Comparison of ENCODE assay signal across 9 cellular contexts in the genomic region with DNA sequence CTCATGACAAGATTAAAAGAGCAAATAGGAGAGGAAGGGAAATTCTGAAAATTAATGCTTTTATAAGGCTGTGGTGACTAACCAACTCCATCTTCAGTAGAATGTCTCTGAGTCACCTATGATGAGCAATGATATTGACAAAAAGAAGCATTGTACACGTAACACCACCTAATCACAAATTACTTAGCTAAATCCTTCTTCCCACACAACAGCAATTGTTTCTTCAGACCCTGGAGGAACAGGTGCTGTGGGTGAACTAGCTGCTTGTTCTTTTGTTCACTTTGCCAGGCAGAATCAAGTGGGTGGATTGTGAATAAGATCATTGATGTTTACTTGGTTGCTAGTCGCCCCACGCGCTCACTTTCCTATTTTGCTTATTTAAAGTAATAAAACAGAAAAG.
DNase-seq lines count a peak whose midpoint lies in the region; ATAC-seq and TF ChIP-seq lines count a peak whose summit lies in the region.
"Had no signal": no experiment of that assay in that cellular context is flagged by ENCODE, and none has a peak within 500 bp of the region (broad histone marks: within the 10 kb centered on the region; RNA-seq: fewer than 3 reads in every experiment).

No MANE protein-coding gene starts in this region.

- POLR2A ChIA-PET in SK-N-SH (lab: Yijun Ruan, JAX), result no interaction called here

- WGBS in SK-N-SH (ENCODE audit: low lambda C conversion rate), result 77% methylated on average over 4 of the region's 4 CpGs

- H3K4me3 ChIP-seq in SK-N-SH (ENCODE audit: low read depth in 2 of 2, low read length in 1 of 2) (0 out of 4 replicates have a peak overlapping the region, but pooled peaks of 1 of the 2 experiments have one; percentile 36), Karpas-422 (ENCODE audit: low read length) (no peak overlapping the region)

- TF ChIP-seq CTCF in SK-N-SH (IDR thresholded peaks at IDR 0.05) (no peak), foreskin keratinocyte (conservative IDR thresholded peaks at IDR 0.05) (no peak), progenitor cell of endocrine pancreas (IDR thresholded peaks at IDR 0.05; ENCODE audit: unreplicated experiment) (no peak)

- H3K36me3 ChIP-seq in SK-N-SH (replicated peaks in 1 of 2; ENCODE audit: control insufficient read depth in 1 of 2, insufficient read depth in 2 of 2, low read length in 1 of 2) (peaks cover 0 to 8% of the 10 kb centered on the region in 2 experiments), Karpas-422 (ENCODE audit: insufficient read depth, low read length) (no peaks in the 10 kb centered on the region)

- H3K27me3 ChIP-seq in SK-N-SH (ENCODE audit: insufficient read depth), result no peaks in the 10 kb centered on the region
- no peaks in the 10 kb centered on the region for H3K27me3 ChIP-seq in foreskin keratinocyte
- H3K27me3 ChIP-seq in Karpas-422 (ENCODE audit: low read length), result no peaks in the 10 kb centered on the region

- peak overlapping the region; percentile 59; the same call in 1 of the 2 replicates for H3K4me2 ChIP-seq in SK-N-SH
- H3K4me2 ChIP-seq in Karpas-422 (ENCODE audit: low read depth, low read length, poor library complexity, severe bottlenecking), result no peak overlapping the region

- H2AFZ ChIP-seq in SK-N-SH (ENCODE audit: low read depth), result no peak overlapping the region
- H2AFZ ChIP-seq in Karpas-422 (ENCODE audit: low read length), result no peak overlapping the region

- H3K9me3 Mint-ChIP-seq in stimulated activated effector memory CD8-positive, alpha-beta T cell treated with anti-CD3 and anti-CD28 coated beads, Interleukin-12 subunit alpha, Interleukin-12 subunit beta, amount 100 ng/mL, for 72 hours, result peaks cover 3% of the 10 kb centered on the region
- no peaks in the 10 kb centered on the region for H3K9me3 Mint-ChIP-seq in progenitor cell of endocrine pancreas (ENCODE audit: low read depth)

- DNase-seq in DMS153 (lab: John Stamatoyannopoulos, UW), result peak; percentile 23
- no peak for DNase-seq in DMS153 treated with DMSO at 0.1 percent for 48 hours (lab: John Stamatoyannopoulos, UW; ENCODE audit: unreplicated experiment)
- DNase-seq in SK-N-SH, result no peak
- DNase-seq in foreskin keratinocyte, result peak; percentile 94 to 97
- no peak for DNase-seq in stimulated activated effector memory CD8-positive, alpha-beta T cell treated with anti-CD3 and anti-CD28 coated beads, Interleukin-12 subunit alpha, Interleukin-12 subunit beta, amount 100 ng/mL, for 72 hours (ENCODE audit: low spot score in 2 of 2)
- DNase-seq in Karpas-422, result no peak
- no peak for DNase-seq in progenitor cell of endocrine pancreas (ENCODE audit: low spot score, unreplicated experiment)
- no peak for DNase-seq in T1000 (lab: John Stamatoyannopoulos, UW)

- no peak for TF ChIP-seq RAD21 in SK-N-SH (IDR thresholded peaks at IDR 0.05; ENCODE audit: low read length)

- H3K27ac Mint-ChIP-seq in stimulated activated effector memory CD8-positive, alpha-beta T cell treated with anti-CD3 and anti-CD28 coated beads, Interleukin-12 subunit alpha, Interleukin-12 subunit beta, amount 100 ng/mL, for 72 hours, result no peak overlapping the region
- no peak overlapping the region for H3K27ac Mint-ChIP-seq in progenitor cell of endocrine pancreas

- H4K20me1 ChIP-seq in SK-N-SH (ENCODE audit: insufficient read depth) (no peaks in the 10 kb centered on the region), Karpas-422 (ENCODE audit: insufficient read depth, low read depth, low read length) (no peaks in the 10 kb centered on the region)

- H3K9me3 ChIP-seq in SK-N-SH (no peaks in the 10 kb centered on the region), Karpas-422 (ENCODE audit: low read length) (no peaks in the 10 kb centered on the region)

- H3K9ac ChIP-seq in SK-N-SH (peak overlapping the region; percentile 66), Karpas-422 (ENCODE audit: low read length) (no peak overlapping the region)

- ATAC-seq in foreskin keratinocyte, result peak; percentile 95
- ATAC-seq in stimulated activated effector memory CD8-positive, alpha-beta T cell treated with anti-CD3 and anti-CD28 coated beads, Interleukin-12 subunit alpha, Interleukin-12 subunit beta, amount 100 ng/mL, for 72 hours, result peak; percentile 79

- H3K36me3 Mint-ChIP-seq in stimulated activated effector memory CD8-positive, alpha-beta T cell treated with anti-CD3 and anti-CD28 coated beads, Interleukin-12 subunit alpha, Interleukin-12 subunit beta, amount 100 ng/mL, for 72 hours, result peaks cover under 1% of the 10 kb centered on the region
- no peaks in the 10 kb centered on the region for H3K36me3 Mint-ChIP-seq in progenitor cell of endocrine pancreas (ENCODE audit: insufficient read depth)

- H3F3A ChIP-seq in SK-N-SH (replicated peaks; ENCODE audit: insufficient read depth), result peaks cover 36% of the 10 kb centered on the region

- H3K27me3 Mint-ChIP-seq in progenitor cell of endocrine pancreas, result no peaks in the 10 kb centered on the region

- CTCF ChIA-PET in SK-N-SH (lab: Yijun Ruan, JAX), result interaction anchor here (1.4 kb wide), 1 partner anchor 51 kb away, joined by 3 read pairs; no protein-coding TSS in a partner anchor

- no peaks in the 10 kb centered on the region for H3K9me2 ChIP-seq in SK-N-SH
- H3K9me2 ChIP-seq in Karpas-422 (replicated peaks; ENCODE audit: insufficient read depth, low read length), result no peaks in the 10 kb centered on the region

- peak in 1 of 2 experiments; percentile 57; a peak in 1 of 4 replicates for TF ChIP-seq EP300 in SK-N-SH (IDR thresholded peaks at IDR 0.05; ENCODE audit: borderline replicate concordance in 1 of 2, low read depth in 1 of 2, low read length in 1 of 2)

- H3K27ac ChIP-seq in SK-N-SH (ENCODE audit: low read depth in 2 of 2, low read length in 1 of 2) (peak overlapping the region; percentile 80 to 99), foreskin keratinocyte (peak overlapping the region; percentile 95), Karpas-422 (ENCODE audit: low read length) (no peak overlapping the region)
- H3K27ac ChIP-seq: 22Rv1 had no signal

- H3K4me1 ChIP-seq in SK-N-SH (ENCODE audit: control insufficient read depth in 1 of 2, insufficient read depth in 2 of 2, low read depth in 1 of 2, low read length in 1 of 2) (peaks cover 0 to 29% of the 10 kb centered on the region in 2 experiments; a peak in 3 of 4 replicates), foreskin keratinocyte (peaks cover 25% of the 10 kb centered on the region), Karpas-422 (ENCODE audit: low read length) (no peaks in the 10 kb centered on the region)

- H3K4me1 Mint-ChIP-seq in stimulated activated effector memory CD8-positive, alpha-beta T cell treated with anti-CD3 and anti-CD28 coated beads, Interleukin-12 subunit alpha, Interleukin-12 subunit beta, amount 100 ng/mL, for 72 hours, result peaks cover 15% of the 10 kb centered on the region
- H3K4me1 Mint-ChIP-seq in progenitor cell of endocrine pancreas (ENCODE audit: low read depth), result peaks cover 9% of the 10 kb centered on the region

- no peak overlapping the region for H3K4me3 Mint-ChIP-seq in stimulated activated effector memory CD8-positive, alpha-beta T cell treated with anti-CD3 and anti-CD28 coated beads, Interleukin-12 subunit alpha, Interleukin-12 subunit beta, amount 100 ng/mL, for 72 hours
- no peak overlapping the region for H3K4me3 Mint-ChIP-seq in progenitor cell of endocrine pancreas (ENCODE audit: low read depth)

- H3K79me2 ChIP-seq in SK-N-SH (ENCODE audit: insufficient read depth) (no peaks in the 10 kb centered on the region), Karpas-422 (ENCODE audit: low read length) (no peaks in the 10 kb centered on the region)

TF ChIP-seq in SK-N-SH, 30 proteins besides CTCF, POLR2A, EP300 and RAD21 (continues in another document):
- no peak for TF ChIP-seq NFIC (IDR thresholded peaks at IDR 0.05; ENCODE audit: borderline replicate concordance)
- TF ChIP-seq, protein P1, sequence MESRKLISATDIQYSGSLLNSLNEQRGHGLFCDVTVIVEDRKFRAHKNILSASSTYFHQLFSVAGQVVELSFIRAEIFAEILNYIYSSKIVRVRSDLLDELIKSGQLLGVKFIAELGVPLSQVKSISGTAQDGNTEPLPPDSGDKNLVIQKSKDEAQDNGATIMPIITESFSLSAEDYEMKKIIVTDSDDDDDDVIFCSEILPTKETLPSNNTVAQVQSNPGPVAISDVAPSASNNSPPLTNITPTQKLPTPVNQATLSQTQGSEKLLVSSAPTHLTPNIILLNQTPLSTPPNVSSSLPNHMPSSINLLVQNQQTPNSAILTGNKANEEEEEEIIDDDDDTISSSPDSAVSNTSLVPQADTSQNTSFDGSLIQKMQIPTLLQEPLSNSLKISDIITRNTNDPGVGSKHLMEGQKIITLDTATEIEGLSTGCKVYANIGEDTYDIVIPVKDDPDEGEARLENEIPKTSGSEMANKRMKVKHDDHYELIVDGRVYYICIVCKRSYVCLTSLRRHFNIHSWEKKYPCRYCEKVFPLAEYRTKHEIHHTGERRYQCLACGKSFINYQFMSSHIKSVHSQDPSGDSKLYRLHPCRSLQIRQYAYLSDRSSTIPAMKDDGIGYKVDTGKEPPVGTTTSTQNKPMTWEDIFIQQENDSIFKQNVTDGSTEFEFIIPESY (IDR thresholded peaks at IDR 0.05; ENCODE audit: borderline replicate concordance, low read depth), result no peak
- TF ChIP-seq, protein P2, sequence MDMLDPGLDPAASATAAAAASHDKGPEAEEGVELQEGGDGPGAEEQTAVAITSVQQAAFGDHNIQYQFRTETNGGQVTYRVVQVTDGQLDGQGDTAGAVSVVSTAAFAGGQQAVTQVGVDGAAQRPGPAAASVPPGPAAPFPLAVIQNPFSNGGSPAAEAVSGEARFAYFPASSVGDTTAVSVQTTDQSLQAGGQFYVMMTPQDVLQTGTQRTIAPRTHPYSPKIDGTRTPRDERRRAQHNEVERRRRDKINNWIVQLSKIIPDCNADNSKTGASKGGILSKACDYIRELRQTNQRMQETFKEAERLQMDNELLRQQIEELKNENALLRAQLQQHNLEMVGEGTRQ (IDR thresholded peaks at IDR 0.05; ENCODE audit: borderline replicate concordance, low read depth, low read length), result no peak
- no peak for TF ChIP-seq RFX5 (IDR thresholded peaks at IDR 0.05; ENCODE audit: low read length)
- TF ChIP-seq, protein P3, sequence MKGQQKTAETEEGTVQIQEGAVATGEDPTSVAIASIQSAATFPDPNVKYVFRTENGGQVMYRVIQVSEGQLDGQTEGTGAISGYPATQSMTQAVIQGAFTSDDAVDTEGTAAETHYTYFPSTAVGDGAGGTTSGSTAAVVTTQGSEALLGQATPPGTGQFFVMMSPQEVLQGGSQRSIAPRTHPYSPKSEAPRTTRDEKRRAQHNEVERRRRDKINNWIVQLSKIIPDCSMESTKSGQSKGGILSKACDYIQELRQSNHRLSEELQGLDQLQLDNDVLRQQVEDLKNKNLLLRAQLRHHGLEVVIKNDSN (IDR thresholded peaks at IDR 0.05; ENCODE audit: borderline replicate concordance, low read depth), result no peak
- TF ChIP-seq SIN3A (IDR thresholded peaks at IDR 0.05; ENCODE audit: borderline replicate concordance, low read depth, low read length), result no peak
- TF ChIP-seq MXI1 (IDR thresholded peaks at IDR 0.05; ENCODE audit: low read depth, low read length), result no peak
- TF ChIP-seq TEAD4 (IDR thresholded peaks at IDR 0.05; ENCODE audit: borderline replicate concordance, insufficient read depth), result no peak
- TF ChIP-seq RCOR1 (IDR thresholded peaks at IDR 0.05; ENCODE audit: low read length), result no peak
- TF ChIP-seq TCF12 (IDR thresholded peaks at IDR 0.05), result peak; percentile 66
- peak; percentile 83 for TF ChIP-seq FOSL2 (IDR thresholded peaks at IDR 0.05; ENCODE audit: borderline replicate concordance, low read depth)

Comparison
In these comparisons a context has a peak if more than half of its experiments do, and no peak if none do; other contexts are left out.
1. DNase-seq: peak in DMS153 (single experiment) and foreskin keratinocyte (2 of 2); none in DMS153 treated with DMSO at 0.1 percent for 48 hours (single experiment), SK-N-SH (single experiment), stimulated activated effector memory CD8-positive, alpha-beta T cell treated with anti-CD3 and anti-CD28 coated beads, Interleukin-12 subunit alpha, Interleukin-12 subunit beta, amount 100 ng/mL, for 72 hours (0 of 2), Karpas-422 (single experiment), progenitor cell of endocrine pancreas (single experiment) and T1000 (single experiment).